In genomic region chr12:56880416-56881035, GRCh38 we compare ENCODE assay signal across 32 cellular contexts. TPM values are rescaled to one million over a fixed set of nuclear protein-coding genes. Genes with fewer than 3 reads are reported as not detected.
DNase-seq lines count a peak whose midpoint lies in the region; ATAC-seq and TF ChIP-seq lines count a peak whose summit lies in the region.
"Had no signal": no experiment of that assay in that cellular context is flagged by ENCODE, and none has a peak within 500 bp of the region (broad histone marks: within the 10 kb centered on the region; RNA-seq: fewer than 3 reads in every experiment).

No MANE protein-coding gene starts in this region.

- no peak overlapping the region for H2BK5ac ChIP-seq in IMR-90 (ENCODE audit: low read depth, low read length, poor library complexity, severe bottlenecking)
- H2BK5ac ChIP-seq in mesendoderm (ENCODE audit: low read length), result no peak overlapping the region

- no peaks in the 10 kb centered on the region for H3K36me3 ChIP-seq in IMR-90 (ENCODE audit: control insufficient read depth, insufficient read depth, low read length)
- H3K36me3 ChIP-seq in mesendoderm (ENCODE audit: control insufficient read depth, insufficient read depth, low read length), result no peaks in the 10 kb centered on the region
- H3K36me3 ChIP-seq: adrenal gland, upper lobe of left lung had no signal

- in situ Hi-C loops in IMR-90 (cut with MboI; ENCODE audit: low sequenced_read_pairs), result no loop called here

- TF ChIP-seq CTCF in IMR-90 (conservative IDR thresholded peaks at IDR 0.05; ENCODE audit: low read depth, low read length) (no peak), chondrocyte (IDR thresholded peaks at IDR 0.05) (no peak)

- H2AK5ac ChIP-seq in IMR-90 (ENCODE audit: low read depth, low read length) (no peak overlapping the region), mesendoderm (ENCODE audit: low read length) (no peak overlapping the region)

- H3K14ac ChIP-seq in IMR-90 (replicated peaks; ENCODE audit: low read depth, low read length), result no peak overlapping the region

- H4K5ac ChIP-seq in IMR-90 (ENCODE audit: low read depth, low read length), result no peak overlapping the region
- no peak overlapping the region for H4K5ac ChIP-seq in mesendoderm (ENCODE audit: low read length)

- no peak overlapping the region for H3K4me3 ChIP-seq in IMR-90 (ENCODE audit: insufficient read depth, low read depth, low read length)
- H3K4me3 ChIP-seq in mesendoderm (ENCODE audit: low read length), result no peak overlapping the region
- H3K4me3 ChIP-seq: adrenal gland, upper lobe of left lung had no signal

- H3K27ac ChIP-seq in IMR-90 (ENCODE audit: insufficient read depth, low read length) (no peak overlapping the region), mesendoderm (ENCODE audit: low read depth, low read length) (no peak overlapping the region)
- H3K27ac ChIP-seq: adrenal gland, C4-2B, KMS-11 had no signal

- H3K27me3 Mint-ChIP-seq in chondrocyte (ENCODE audit: low read depth), result peaks cover 16% of the 10 kb centered on the region
- peaks cover 36% of the 10 kb centered on the region for H3K27me3 Mint-ChIP-seq in activated T-cell treated with anti-CD3 and anti-CD28 coated beads, Interleukin-2, amount 50 U/mL, for 24 hours

- H4K8ac ChIP-seq in IMR-90 (ENCODE audit: low read depth in 2 of 2, low read length in 2 of 2) (no peak overlapping the region), mesendoderm (ENCODE audit: low read depth, low read length) (no peak overlapping the region)

- H3K56ac ChIP-seq in IMR-90 (ENCODE audit: extremely low read depth, insufficient read depth, low read length), result no peak overlapping the region
- H3K56ac ChIP-seq in mesendoderm (ENCODE audit: low read length), result no peak overlapping the region

- no peak overlapping the region for H2BK15ac ChIP-seq in IMR-90 (ENCODE audit: low read depth, low read length)
- H2BK15ac ChIP-seq in mesendoderm (replicated peaks; ENCODE audit: low read depth), result no peak overlapping the region

- no peaks in the 10 kb centered on the region for H3K9me1 ChIP-seq in IMR-90 (ENCODE audit: insufficient read depth, low read length)

- dilution Hi-C loops in IMR-90 (cut with HindIII; ENCODE audit: low sequenced_read_pairs, unreplicated experiment), result no loop called here

- H3K4me2 ChIP-seq in IMR-90 (ENCODE audit: low read depth, low read length), result no peak overlapping the region
- H3K4me2 ChIP-seq in mesendoderm (ENCODE audit: low read length), result no peak overlapping the region
- H3K4me2 ChIP-seq: KMS-11 had no signal

- no peak overlapping the region for H2AK9ac ChIP-seq in IMR-90 (replicated peaks; ENCODE audit: low read depth, low read length, poor library complexity)

- no peak overlapping the region for H3K9ac ChIP-seq in IMR-90 (ENCODE audit: low read depth, low read length)
- H3K9ac ChIP-seq in mesendoderm (ENCODE audit: low read length), result no peak overlapping the region
- H3K9ac ChIP-seq: KMS-11 had no signal

- BruUV-seq in IMR-90 (replicated peaks; lab: Mats Ljungman, UMichigan), result no TSS peak

- H4K91ac ChIP-seq in IMR-90 (ENCODE audit: insufficient read depth, low read depth, low read length), result no peak overlapping the region

- H3K18ac ChIP-seq in IMR-90 (ENCODE audit: low read depth, low read length), result no peak overlapping the region
- no peak overlapping the region for H3K18ac ChIP-seq in mesendoderm (ENCODE audit: low read length)

- H3K4me1 Mint-ChIP-seq in chondrocyte (ENCODE audit: low read depth), result peaks cover 31% of the 10 kb centered on the region
- no peaks in the 10 kb centered on the region for H3K4me1 Mint-ChIP-seq in activated T-cell treated with anti-CD3 and anti-CD28 coated beads, Interleukin-2, amount 50 U/mL, for 24 hours (ENCODE audit: low read depth)
- H3K4me1 Mint-ChIP-seq: activated CD4-positive, alpha-beta T cell treated with anti-CD3 and anti-CD28 coated beads for 36 hours; memory B cell; naive B cell; T-helper 17 cell had no signal

- no peak for TF ChIP-seq POLR2A in IMR-90 (IDR thresholded peaks at IDR 0.05; ENCODE audit: low read depth, low read length)

- DNase-seq in AG08395 (ENCODE audit: low spot score) (peak; percentile 36), IMR-90 (no peak), chondrocyte (ENCODE audit: low spot score) (no peak), myocyte (ENCODE audit: low read depth) (peak; percentile 11), mesendoderm (no peak), ecto neural progenitor cell (ENCODE audit: low spot score) (no peak), NCI-H748 treated with DMSO at 0.1 percent for 48 hours (lab: John Stamatoyannopoulos, UW) (no peak)
- DNase-seq in activated T-cell treated with anti-CD3 and anti-CD28 coated beads, Interleukin-2, amount 50 U/mL, for 24 hours, result no peak
- DNase-seq: activated CD4-positive, alpha-beta T cell treated with anti-CD3 and anti-CD28 coated beads for 36 hours; activated CD8-positive, alpha-beta memory T cell treated with anti-CD3 and anti-CD28 coated beads for 24 hours; activated T-cell treated with anti-CD3 and anti-CD28 coated beads, Interleukin-2, amount 50 U/mL, for 4 hours; adrenal gland; effector memory CD8-positive, alpha-beta T cell; naive B cell; NCI-H1694; NCI-H2171 treated with DMSO at 0.1 percent for 48 hours; NCI-H526; nucleus accumbens; RPMI8226; small intestine; stimulated activated CD4-positive, alpha-beta T cell treated with anti-CD3 and anti-CD28 coated beads, Interleukin-2, amount 100 ng/mL, for 24 hours; T-helper 17 cell; upper lobe of left lung had no signal

- H3K4me3 Mint-ChIP-seq in chondrocyte (ENCODE audit: unreplicated experiment), result no peak overlapping the region
- H3K4me3 Mint-ChIP-seq in activated T-cell treated with anti-CD3 and anti-CD28 coated beads, Interleukin-2, amount 50 U/mL, for 24 hours, result no peak overlapping the region
- H3K4me3 Mint-ChIP-seq: activated CD4-positive, alpha-beta T cell treated with anti-CD3 and anti-CD28 coated beads for 36 hours; activated T-cell treated with anti-CD3 and anti-CD28 coated beads, Interleukin-2, amount 50 U/mL, for 4 hours; effector memory CD8-positive, alpha-beta T cell; memory B cell; naive B cell; T-helper 17 cell had no signal

- H3K27ac Mint-ChIP-seq in chondrocyte (ENCODE audit: unreplicated experiment), result peak overlapping the region; percentile 81
- no peak overlapping the region for H3K27ac Mint-ChIP-seq in activated T-cell treated with anti-CD3 and anti-CD28 coated beads, Interleukin-2, amount 50 U/mL, for 24 hours
- H3K27ac Mint-ChIP-seq: activated CD4-positive, alpha-beta T cell treated with anti-CD3 and anti-CD28 coated beads for 36 hours; effector memory CD8-positive, alpha-beta T cell; memory B cell; naive B cell; T-helper 17 cell had no signal

- H2BK120ac ChIP-seq in IMR-90 (ENCODE audit: low read depth, low read length) (no peak overlapping the region), mesendoderm (ENCODE audit: low read depth, low read length) (no peak overlapping the region)

- H3K36me3 Mint-ChIP-seq in chondrocyte (ENCODE audit: low read depth), result peaks cover 2% of the 10 kb centered on the region
- H3K36me3 Mint-ChIP-seq in activated T-cell treated with anti-CD3 and anti-CD28 coated beads, Interleukin-2, amount 50 U/mL, for 24 hours (ENCODE audit: low read depth), result no peaks in the 10 kb centered on the region

- peaks cover 2% of the 10 kb centered on the region; the same call in 1 of the 2 replicates for H3K27me3 ChIP-seq in IMR-90 (ENCODE audit: control insufficient read depth, insufficient read depth, low read length)
- H3K27me3 ChIP-seq in mesendoderm (ENCODE audit: insufficient read depth, low read length, poor library complexity), result no peaks in the 10 kb centered on the region
- H3K27me3 ChIP-seq: adrenal gland, upper lobe of left lung had no signal

- no peak overlapping the region for H2BK20ac ChIP-seq in IMR-90 (ENCODE audit: low read depth, low read length)

- no peaks in the 10 kb centered on the region for H3K79me2 ChIP-seq in mesendoderm (ENCODE audit: control insufficient read depth, insufficient read depth, low read length)

- no peak overlapping the region for H2AFZ ChIP-seq in IMR-90 (replicated peaks; ENCODE audit: low read length, poor library complexity)

- intact Hi-C loops in IMR-90 (cut with micrococcal nuclease), result no loop called here

- H3K9me3 ChIP-seq in IMR-90 (ENCODE audit: control insufficient read depth, insufficient read depth, low read length), result 0 out of 2 replicates have a peak, but pooled peaks cover 2% of the 10 kb centered on the region
- H3K9me3 ChIP-seq: adrenal gland had no signal

- no peak for TF ChIP-seq RAD21 in IMR-90 (IDR thresholded peaks at IDR 0.05; ENCODE audit: low read length)

- H3K79me1 ChIP-seq in IMR-90 (ENCODE audit: low read depth in 1 of 2, low read length in 2 of 2), result no peaks in the 10 kb centered on the region
- H3K79me1 ChIP-seq in mesendoderm (ENCODE audit: low read length), result no peaks in the 10 kb centered on the region

- POLR2A ChIA-PET in IMR-90 (lab: Charles Lee; ENCODE audit: unreplicated experiment), result no interaction called here

- CTCF ChIA-PET in IMR-90 (lab: Yijun Ruan, JAX), result interaction anchor here (1.0 kb wide), 1 partner anchor 107 kb away, joined by 3 read pairs; no protein-coding TSS in a partner anchor

- no peak overlapping the region for H3K23ac ChIP-seq in IMR-90 (ENCODE audit: low read depth, low read length)
- H3K23ac ChIP-seq in mesendoderm (ENCODE audit: low read length), result no peak overlapping the region

- peaks cover 13% of the 10 kb centered on the region for H3K9me3 Mint-ChIP-seq in chondrocyte (ENCODE audit: low read depth)
- peaks cover 7% of the 10 kb centered on the region for H3K9me3 Mint-ChIP-seq in activated T-cell treated with anti-CD3 and anti-CD28 coated beads, Interleukin-2, amount 50 U/mL, for 24 hours

- no peaks in the 10 kb centered on the region for H4K20me1 ChIP-seq in IMR-90 (ENCODE audit: insufficient read depth, low read length)

- H3K4me1 ChIP-seq in IMR-90 (ENCODE audit: control insufficient read depth, insufficient read depth, low read length) (no peaks in the 10 kb centered on the region), mesendoderm (ENCODE audit: control insufficient read depth, low read depth, low read length) (no peaks in the 10 kb centered on the region)

- peak; percentile 75 for ATAC-seq in IMR-90 (ENCODE audit: low read depth)
- ATAC-seq: activated CD4-positive, alpha-beta T cell treated with anti-CD3 and anti-CD28 coated beads for 36 hours; activated T-cell treated with anti-CD3 and anti-CD28 coated beads, Interleukin-2, amount 50 U/mL, for 4 hours; effector memory CD8-positive, alpha-beta T cell; esophagus mucosa; T-helper 17 cell had no signal

- no peak overlapping the region for H3K4ac ChIP-seq in IMR-90 (ENCODE audit: low read depth, low read length)
- no peak overlapping the region for H3K4ac ChIP-seq in mesendoderm (ENCODE audit: low read depth, low read length)

TF ChIP-seq in IMR-90, 13 proteins besides CTCF, POLR2A, EP300 and RAD21 (continues in another document):
- TF ChIP-seq FOS (IDR thresholded peaks at IDR 0.05; ENCODE audit: low read depth, low read length), result no peak

RNA-seq across cellular contexts. Expression of gene SDR9C7, which starts 53.7 kb away (rescaled TPM):
- total RNA-seq in IMR-90 (2012; rRNA removed) (not detected in 2 replicates), chondrocyte (not detected in 3 replicates), myocyte (0.16 TPM in 1 of 2 replicates, not detected in the other)
- polyA plus RNA-seq in IMR-90 (2012; rRNA removed), result not detected in 2 replicates
- polyA plus RNA-seq in IMR-90 (2012; cell fraction: cytosol; rRNA removed), result not detected in 2 replicates
- not detected in 2 replicates for polyA plus RNA-seq in IMR-90 (2012; cell fraction: nucleus; rRNA removed; ENCODE audit: low replicate concordance)
- polyA plus RNA-seq in myocyte (2012), result 0.10 TPM
- not detected for polyA plus RNA-seq in mesendoderm (2013, experiment 1 of 2)
- polyA plus RNA-seq in mesendoderm (2013, experiment 2 of 2), result not detected
- total RNA-seq: A673; activated CD4-positive, alpha-beta T cell treated with anti-CD3 and anti-CD28 coated beads for 36 hours; activated T-cell treated with anti-CD3 and anti-CD28 coated beads, Interleukin-2, amount 50 U/mL, for 4 hours; adrenal gland; glomerular endothelial cell; HT-29; SK-MEL-5; subcutaneous adipose tissue; T-helper 17 cell; upper lobe of left lung had no signal
- polyA plus RNA-seq: adrenal gland, small intestine had no signal

Comparison
In these comparisons a context has a peak if more than half of its experiments do, and no peak if none do; other contexts are left out.
1. DNase-seq: peak in AG08395 (single experiment) and myocyte (single experiment); none in IMR-90 (single experiment), chondrocyte (single experiment), mesendoderm (single experiment), ecto neural progenitor cell (single experiment), NCI-H748 treated with DMSO at 0.1 percent for 48 hours (single experiment) and activated T-cell treated with anti-CD3 and anti-CD28 coated beads, Interleukin-2, amount 50 U/mL, for 24 hours (single experiment).